ENCODE assay signal across 12 cellular contexts in genomic region chr2:109242222-109242653, GRCh38.
DNase-seq lines count a peak whose midpoint lies in the region; ATAC-seq and TF ChIP-seq lines count a peak whose summit lies in the region.
"Had no signal": no experiment of that assay in that cellular context is flagged by ENCODE, and none has a peak within 500 bp of the region (broad histone marks: within the 10 kb centered on the region; RNA-seq: fewer than 3 reads in every experiment).

No MANE protein-coding gene starts in this region.

- CTCF ChIA-PET in AG04450 (lab: Charles Lee) = no interaction called here

- H3K9me3 ChIP-seq in AG04450 (ENCODE audit: control insufficient read depth, insufficient read depth, low read length) = no peaks in the 10 kb centered on the region

- POLR2A ChIA-PET in AG04450 (lab: Yijun Ruan, JAX) = interaction anchor here (1.3 to 1.4 kb wide), 2 partner anchors 25 to 70 kb away, joined by 4 to 7 read pairs; no protein-coding TSS in a partner anchor

- intact Hi-C loops in left cardiac atrium (cut with DNase I) = loop anchor here in 1 of 2 donors (10.0 kb wide), 1 partner anchor 83 kb away; no protein-coding TSS in a partner anchor
- intact Hi-C loops in sciatic nerve (cut with DNase I) = no loop called here

- TF ChIP-seq CTCF in AG04450 (IDR thresholded peaks at IDR 0.05; ENCODE audit: low read depth, low read length) = no peak

- peak; percentile 27 to 64 for ATAC-seq in left cardiac atrium
- ATAC-seq in sciatic nerve = peak; percentile 49
- no peak for ATAC-seq in GM21576 (IDR thresholded peaks at IDR 0.05; ENCODE audit: unreplicated experiment)

- peak overlapping the region; percentile 88 for H3K27ac ChIP-seq in AG04450 (ENCODE audit: low read depth, low read length)
- H3K27ac ChIP-seq: SK-N-MC had no signal

- no peak for DNase-seq in AG04450 (ENCODE audit: low read depth, low spot score)
- peak; percentile 28 for DNase-seq in activated CD8-positive, alpha-beta memory T cell treated with anti-CD3 and anti-CD28 coated beads, Interleukin-2, amount 50 U/mL, for 48 hours
- DNase-seq in left cardiac atrium = peak; percentile 43
- DNase-seq in sciatic nerve (ENCODE audit: low spot score) = no peak
- no peak for DNase-seq in NCI-H2227 (lab: John Stamatoyannopoulos, UW; ENCODE audit: unreplicated experiment)
- no peak for DNase-seq in activated effector memory CD4-positive, alpha-beta T cell treated with anti-CD3 and anti-CD28 coated beads, Interleukin-2, amount 50 U/mL, for 16 hours
- DNase-seq in NCI-H2081 (lab: John Stamatoyannopoulos, UW) = no peak
- DNase-seq: activated CD4-positive, alpha-beta T cell treated with anti-CD3 and anti-CD28 coated beads, Interleukin-2, amount 10 ng/mL, durations not matched to agents 7 days and 5 days; activated naive CD8-positive, alpha-beta T cell treated with anti-CD3 and anti-CD28 coated beads, Interleukin-2, amount 10 ng/mL, durations not matched to agents 7 days and 5 days; H7 had no signal

- no peaks in the 10 kb centered on the region for H3K27me3 ChIP-seq in AG04450 (ENCODE audit: control insufficient read depth, insufficient read depth, low read length)

- H3K4me3 ChIP-seq in AG04450 (ENCODE audit: low read depth, low read length) = no peak overlapping the region
- H3K4me3 ChIP-seq: SK-N-MC had no signal

Comparison
In these comparisons a context has a peak if more than half of its experiments do, and no peak if none do; other contexts are left out.
1. DNase-seq: peak in activated CD8-positive, alpha-beta memory T cell treated with anti-CD3 and anti-CD28 coated beads, Interleukin-2, amount 50 U/mL, for 48 hours (single experiment) and left cardiac atrium (single experiment); none in AG04450 (single experiment), sciatic nerve (single experiment), NCI-H2227 (single experiment), activated effector memory CD4-positive, alpha-beta T cell treated with anti-CD3 and anti-CD28 coated beads, Interleukin-2, amount 50 U/mL, for 16 hours (single experiment) and NCI-H2081 (0 of 2).